ENCODE assay signal across 27 cellular contexts in the genomic region with DNA sequence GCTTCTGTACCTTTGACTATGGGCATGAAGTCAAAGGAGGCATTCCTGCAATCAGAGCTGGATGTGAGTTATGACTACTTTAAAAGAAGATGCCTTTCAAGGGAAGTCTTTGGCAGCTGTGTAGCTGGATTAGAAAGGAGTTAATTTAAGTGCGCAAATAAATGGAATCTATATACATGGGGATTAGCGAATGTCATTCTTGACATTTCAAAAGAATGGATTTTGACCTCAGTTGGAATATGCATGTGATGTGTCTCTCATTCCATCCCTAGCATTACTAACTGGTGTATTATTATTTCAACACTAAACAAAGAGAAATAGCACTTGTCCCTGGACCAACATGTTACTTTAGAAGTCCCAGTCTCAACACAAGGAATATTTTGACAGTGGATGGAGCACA.
"Had no signal": no experiment of that assay in that cellular context is flagged by ENCODE, and none has a peak within 500 bp of the region (broad histone marks: within the 10 kb centered on the region; RNA-seq: fewer than 3 reads in every experiment).

No MANE protein-coding gene starts in this region.

- H3K27me3 ChIP-seq: body of pancreas, cardiac muscle cell, colonic mucosa, heart left ventricle had no signal

- H3K36me3 ChIP-seq: cardiac muscle cell, colonic mucosa, heart left ventricle had no signal

- H3K27ac Mint-ChIP-seq: activated CD8-positive, alpha-beta T cell treated with anti-CD3 and anti-CD28 coated beads for 36 hours; activated naive CD8-positive, alpha-beta T cell; activated T-helper 17 cell treated with anti-CD3 and anti-CD28 coated beads, Interleukin-2, amount 50 U/mL, for 72 hours; WTC11 had no signal

- H3K9me3 Mint-ChIP-seq: activated CD8-positive, alpha-beta T cell treated with anti-CD3 and anti-CD28 coated beads for 36 hours; activated T-cell treated with anti-CD3 and anti-CD28 coated beads, Interleukin-2, amount 50 U/mL, for 4 hours; activated T-helper 17 cell treated with anti-CD3 and anti-CD28 coated beads, Interleukin-2, amount 50 U/mL, for 72 hours; WTC11 had no signal

- H3K4me1 Mint-ChIP-seq: activated T-helper 17 cell treated with anti-CD3 and anti-CD28 coated beads, Interleukin-2, amount 50 U/mL, for 72 hours had no signal

- ATAC-seq: activated CD8-positive, alpha-beta T cell treated with anti-CD3 and anti-CD28 coated beads for 36 hours; activated T-cell treated with anti-CD3 and anti-CD28 coated beads, Interleukin-2, amount 50 U/mL, for 4 hours; activated T-helper 17 cell treated with anti-CD3 and anti-CD28 coated beads, Interleukin-2, amount 50 U/mL, for 72 hours; body of pancreas; heart left ventricle; WTC11 had no signal

- H3K4me3 Mint-ChIP-seq: activated CD8-positive, alpha-beta T cell treated with anti-CD3 and anti-CD28 coated beads for 36 hours; activated naive CD8-positive, alpha-beta T cell; activated T-cell treated with anti-CD3 and anti-CD28 coated beads, Interleukin-2, amount 50 U/mL, for 4 hours; activated T-helper 17 cell treated with anti-CD3 and anti-CD28 coated beads, Interleukin-2, amount 50 U/mL, for 72 hours; WTC11 had no signal

- H3K4me1 ChIP-seq: body of pancreas, colonic mucosa had no signal

- H3K4me3 ChIP-seq: body of pancreas, cardiac muscle cell, colonic mucosa, heart left ventricle had no signal

- H3K9me3 ChIP-seq: body of pancreas, colonic mucosa, heart left ventricle had no signal

- H3K36me3 Mint-ChIP-seq: WTC11 had no signal

- DNase-seq: activated CD4-positive, alpha-beta T cell treated with anti-CD3 and anti-CD28 coated beads for 48 hours; activated CD4-positive, alpha-beta T cell treated with anti-CD3 and anti-CD28 coated beads, Interleukin-2, amount 50 U/mL, for 1 hour; activated CD4-positive, alpha-beta T cell treated with anti-CD3 and anti-CD28 coated beads, Interleukin-2, amount 50 U/mL, for 48 hours; activated CD8-positive, alpha-beta memory T cell treated with anti-CD3 and anti-CD28 coated beads for 24 hours; activated CD8-positive, alpha-beta T cell treated with anti-CD3 and anti-CD28 coated beads for 36 hours; activated effector memory CD4-positive, alpha-beta T cell treated with Interleukin-2 at 50 U/mL for 16 hours; activated gamma-delta T cell treated with Interleukin-2 at 50 U/mL for 16 hours; activated naive CD4-positive, alpha-beta T cell treated with anti-CD3 and anti-CD28 coated beads, Interleukin-2, amount 50 U/mL, for 16 hours; activated naive CD4-positive, alpha-beta T cell treated with Interleukin-2 at 50 U/mL for 16 hours; activated T-cell treated with anti-CD3 and anti-CD28 coated beads, Interleukin-2, amount 50 U/mL, for 4 hours; amygdala; aorta; body of pancreas; central memory CD4-positive, alpha-beta T cell; cerebellar nuclear complex; colonic mucosa; effector CD8-positive, alpha-beta T cell; foreskin fibroblast; glutamatergic neuron; heart left ventricle; T-helper 2 cell had no signal

- H3K27ac ChIP-seq: body of pancreas, cardiac muscle cell, colonic mucosa, epithelial cell of prostate, heart left ventricle, VCaP had no signal
